In the genomic region with DNA sequence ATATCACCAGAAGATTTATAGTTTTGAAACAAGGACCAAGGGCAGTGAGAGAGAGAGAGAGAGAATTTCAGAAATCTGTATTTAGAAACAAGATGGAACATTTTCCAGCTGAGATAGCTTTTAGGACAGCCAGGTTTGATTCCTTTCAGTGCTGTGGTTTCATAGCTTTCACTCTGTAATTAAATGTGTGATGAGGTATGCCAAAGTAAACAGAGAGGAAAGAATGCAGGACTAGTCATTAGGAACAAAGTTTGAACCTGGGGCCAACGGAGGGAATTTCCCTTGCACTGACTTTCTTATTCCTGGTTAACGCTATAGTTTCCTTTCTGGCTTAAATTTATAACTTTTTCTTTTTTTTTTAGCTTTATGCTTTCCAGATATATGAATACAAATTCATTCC, we compare ENCODE assay signal across 1 cellular context.
TF ChIP-seq lines count a peak whose summit lies in the region.

No MANE protein-coding gene starts in this region.

TF ChIP-seq in liver, 16 proteins besides CTCF, POLR2A, EP300 and RAD21 (continued from another document):
- TF ChIP-seq GABPA (IDR thresholded peaks at IDR 0.05 in 1 of 2, conservative IDR thresholded peaks at IDR 0.05 in 1 of 2) (no peak), NR2F2 (IDR thresholded peaks at IDR 0.05) (peak; percentile 30), RXRA (IDR thresholded peaks at IDR 0.05) (peak in 1 of 2 donors; percentile 65), EGR1 (IDR thresholded peaks at IDR 0.05; ENCODE audit: low read depth in 2 of 2) (peak in 1 of 2 donors; percentile 28), FOXA1 (IDR thresholded peaks at IDR 0.05) (peak; percentile 92), FOXA2 (IDR thresholded peaks at IDR 0.05) (peak; percentile 90), JUND (IDR thresholded peaks at IDR 0.05) (peak; percentile 32 to 58), HNF4G (IDR thresholded peaks at IDR 0.05) (no peak), TAF1 (conservative IDR thresholded peaks at IDR 0.05) (no peak), HNF4A (conservative IDR thresholded peaks at IDR 0.05) (peak; percentile 57 to 72), YY1 (IDR thresholded peaks at IDR 0.05) (peak; percentile 46)
- TF ChIP-seq, protein P1, sequence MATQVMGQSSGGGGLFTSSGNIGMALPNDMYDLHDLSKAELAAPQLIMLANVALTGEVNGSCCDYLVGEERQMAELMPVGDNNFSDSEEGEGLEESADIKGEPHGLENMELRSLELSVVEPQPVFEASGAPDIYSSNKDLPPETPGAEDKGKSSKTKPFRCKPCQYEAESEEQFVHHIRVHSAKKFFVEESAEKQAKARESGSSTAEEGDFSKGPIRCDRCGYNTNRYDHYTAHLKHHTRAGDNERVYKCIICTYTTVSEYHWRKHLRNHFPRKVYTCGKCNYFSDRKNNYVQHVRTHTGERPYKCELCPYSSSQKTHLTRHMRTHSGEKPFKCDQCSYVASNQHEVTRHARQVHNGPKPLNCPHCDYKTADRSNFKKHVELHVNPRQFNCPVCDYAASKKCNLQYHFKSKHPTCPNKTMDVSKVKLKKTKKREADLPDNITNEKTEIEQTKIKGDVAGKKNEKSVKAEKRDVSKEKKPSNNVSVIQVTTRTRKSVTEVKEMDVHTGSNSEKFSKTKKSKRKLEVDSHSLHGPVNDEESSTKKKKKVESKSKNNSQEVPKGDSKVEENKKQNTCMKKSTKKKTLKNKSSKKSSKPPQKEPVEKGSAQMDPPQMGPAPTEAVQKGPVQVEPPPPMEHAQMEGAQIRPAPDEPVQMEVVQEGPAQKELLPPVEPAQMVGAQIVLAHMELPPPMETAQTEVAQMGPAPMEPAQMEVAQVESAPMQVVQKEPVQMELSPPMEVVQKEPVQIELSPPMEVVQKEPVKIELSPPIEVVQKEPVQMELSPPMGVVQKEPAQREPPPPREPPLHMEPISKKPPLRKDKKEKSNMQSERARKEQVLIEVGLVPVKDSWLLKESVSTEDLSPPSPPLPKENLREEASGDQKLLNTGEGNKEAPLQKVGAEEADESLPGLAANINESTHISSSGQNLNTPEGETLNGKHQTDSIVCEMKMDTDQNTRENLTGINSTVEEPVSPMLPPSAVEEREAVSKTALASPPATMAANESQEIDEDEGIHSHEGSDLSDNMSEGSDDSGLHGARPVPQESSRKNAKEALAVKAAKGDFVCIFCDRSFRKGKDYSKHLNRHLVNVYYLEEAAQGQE (IDR thresholded peaks at IDR 0.05), result no peak
- TF ChIP-seq, protein P2, sequence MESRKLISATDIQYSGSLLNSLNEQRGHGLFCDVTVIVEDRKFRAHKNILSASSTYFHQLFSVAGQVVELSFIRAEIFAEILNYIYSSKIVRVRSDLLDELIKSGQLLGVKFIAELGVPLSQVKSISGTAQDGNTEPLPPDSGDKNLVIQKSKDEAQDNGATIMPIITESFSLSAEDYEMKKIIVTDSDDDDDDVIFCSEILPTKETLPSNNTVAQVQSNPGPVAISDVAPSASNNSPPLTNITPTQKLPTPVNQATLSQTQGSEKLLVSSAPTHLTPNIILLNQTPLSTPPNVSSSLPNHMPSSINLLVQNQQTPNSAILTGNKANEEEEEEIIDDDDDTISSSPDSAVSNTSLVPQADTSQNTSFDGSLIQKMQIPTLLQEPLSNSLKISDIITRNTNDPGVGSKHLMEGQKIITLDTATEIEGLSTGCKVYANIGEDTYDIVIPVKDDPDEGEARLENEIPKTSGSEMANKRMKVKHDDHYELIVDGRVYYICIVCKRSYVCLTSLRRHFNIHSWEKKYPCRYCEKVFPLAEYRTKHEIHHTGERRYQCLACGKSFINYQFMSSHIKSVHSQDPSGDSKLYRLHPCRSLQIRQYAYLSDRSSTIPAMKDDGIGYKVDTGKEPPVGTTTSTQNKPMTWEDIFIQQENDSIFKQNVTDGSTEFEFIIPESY (IDR thresholded peaks at IDR 0.05), result peak; percentile 37
- TF ChIP-seq, protein P3, sequence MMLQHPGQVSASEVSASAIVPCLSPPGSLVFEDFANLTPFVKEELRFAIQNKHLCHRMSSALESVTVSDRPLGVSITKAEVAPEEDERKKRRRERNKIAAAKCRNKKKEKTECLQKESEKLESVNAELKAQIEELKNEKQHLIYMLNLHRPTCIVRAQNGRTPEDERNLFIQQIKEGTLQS (IDR thresholded peaks at IDR 0.05), result no peak
- TF ChIP-seq, protein P4, sequence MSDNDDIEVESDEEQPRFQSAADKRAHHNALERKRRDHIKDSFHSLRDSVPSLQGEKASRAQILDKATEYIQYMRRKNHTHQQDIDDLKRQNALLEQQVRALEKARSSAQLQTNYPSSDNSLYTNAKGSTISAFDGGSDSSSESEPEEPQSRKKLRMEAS (IDR thresholded peaks at IDR 0.05), result peak; percentile 16
